Comparison of ENCODE assay signal across 9 cellular contexts in genomic region chrX:37905436-37906147, GRCh38. TPM values are rescaled to one million over a fixed set of nuclear protein-coding genes. Genes with fewer than 3 reads are reported as not detected.
DNase-seq lines count a peak whose midpoint lies in the region; ATAC-seq and TF ChIP-seq lines count a peak whose summit lies in the region.
"Had no signal": no experiment of that assay in that cellular context is flagged by ENCODE, and none has a peak within 500 bp of the region (broad histone marks: within the 10 kb centered on the region; RNA-seq: fewer than 3 reads in every experiment).

No MANE protein-coding gene starts in this region.

- peak overlapping the region; percentile 79 to 83 (median 79) for H3K4me3 Mint-ChIP-seq in nephron
- H3K4me3 Mint-ChIP-seq: natural killer cell treated with Interleukin-12 subunit alpha and Interleukin-12 subunit beta and Interleukin-15 and Interleukin-18, amount 100 ng/mL, for 72 hours had no signal

- peaks cover 8% of the 10 kb centered on the region for H3K9me3 Mint-ChIP-seq in nephron
- H3K9me3 Mint-ChIP-seq: natural killer cell treated with Interleukin-12 subunit alpha and Interleukin-12 subunit beta and Interleukin-15 and Interleukin-18, amount 100 ng/mL, for 72 hours had no signal

- H3K27ac Mint-ChIP-seq in nephron: no peak overlapping the region
- H3K27ac Mint-ChIP-seq: natural killer cell treated with Interleukin-12 subunit alpha and Interleukin-12 subunit beta and Interleukin-15 and Interleukin-18, amount 100 ng/mL, for 72 hours had no signal

- no peaks in the 10 kb centered on the region for H3K36me3 Mint-ChIP-seq in nephron (ENCODE audit: low read depth)
- H3K36me3 Mint-ChIP-seq: natural killer cell treated with Interleukin-12 subunit alpha and Interleukin-12 subunit beta and Interleukin-15 and Interleukin-18, amount 100 ng/mL, for 72 hours had no signal

- peaks cover 10% of the 10 kb centered on the region for H3K27me3 Mint-ChIP-seq in nephron (ENCODE audit: low read depth)

- no peak for ATAC-seq in GM19397 (IDR thresholded peaks at IDR 0.05; ENCODE audit: unreplicated experiment)

- POLR2A ChIA-PET in GM10248 (lab: Yijun Ruan, JAX): no interaction called here

- DNase-seq in H4 (ENCODE audit: low spot score) (peak; percentile 7), NCI-H446 treated with DMSO at 0.1 percent for 48 hours (lab: John Stamatoyannopoulos, UW) (peak; percentile 32), ecto neural progenitor cell (ENCODE audit: low spot score) (peak; percentile 58), GM10248 (ENCODE audit: extremely low spot score) (no peak), cerebellum (ENCODE audit: low spot score) (no peak)
- no peak for DNase-seq in central memory CD4-positive, alpha-beta T cell

- TF ChIP-seq CTCF in nephron (IDR thresholded peaks at IDR 0.05; ENCODE audit: unreplicated experiment in 3 of 3) (peak in 2 of 3 experiments; percentile 11 to 25), GM10248 (IDR thresholded peaks at IDR 0.05; ENCODE audit: control extremely low read depth, extremely low read depth, low read depth, missing control alignments) (no peak)

- CTCF ChIA-PET in GM10248 (lab: Yijun Ruan, JAX): no interaction called here

- no peaks in the 10 kb centered on the region for H3K4me1 Mint-ChIP-seq in nephron

RNA-seq across cellular contexts. Expression of gene DYNLT3, which starts 58.2 kb away (rescaled TPM):
- 35.0 and 43.4 TPM in 2 replicates for total RNA-seq in H4 (2014; rRNA removed; shearing (Covaris generic))
- 22.5 TPM for total RNA-seq in cerebellum

Comparison
In these comparisons a context has a peak if more than half of its experiments do, and no peak if none do; other contexts are left out.
1. DNase-seq: peak in H4 (single experiment), NCI-H446 treated with DMSO at 0.1 percent for 48 hours (single experiment) and ecto neural progenitor cell (single experiment); none in central memory CD4-positive, alpha-beta T cell (single experiment), GM10248 (single experiment) and cerebellum (single experiment).